ENCODE assay signal across 1 cellular context in the genomic region with DNA sequence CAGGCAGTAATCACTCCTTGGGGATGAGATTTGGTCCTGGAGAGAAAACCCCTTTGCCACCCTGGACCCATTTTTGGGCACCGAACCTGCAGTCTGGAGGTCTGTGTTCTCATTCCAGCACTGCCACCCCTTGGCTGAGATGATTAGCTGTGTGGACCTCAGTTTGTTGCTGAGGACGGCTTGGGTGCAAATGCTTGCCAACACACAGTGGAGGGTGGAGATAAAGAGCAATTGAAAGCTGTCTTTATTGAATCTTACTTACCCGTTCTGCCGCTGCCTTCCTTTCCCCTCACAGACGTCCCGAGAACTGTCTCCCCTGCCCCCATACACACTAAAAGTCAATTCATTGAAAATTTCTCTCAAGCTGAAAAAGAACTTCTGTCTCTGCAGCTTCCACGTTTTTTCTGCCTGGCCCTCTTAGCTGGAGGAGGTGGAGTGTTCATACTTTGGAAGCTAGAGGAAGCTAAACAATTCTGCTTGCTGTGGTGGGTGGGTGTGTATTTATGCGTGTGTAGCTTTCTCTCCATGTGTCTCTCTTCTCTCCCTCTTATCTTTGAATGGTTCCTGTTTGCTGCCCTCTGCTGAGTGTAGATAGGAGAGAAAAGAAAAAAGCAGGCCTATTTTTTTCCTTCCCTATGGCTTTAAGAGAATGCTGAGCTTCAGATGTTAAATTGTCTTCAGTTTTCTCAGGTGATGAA.
TF ChIP-seq lines count a peak whose summit lies in the region.

No MANE protein-coding gene starts in this region.

TF ChIP-seq in K562, 482 proteins besides CTCF, POLR2A, EP300 and RAD21 (continued from another document and continues in another):
- TF ChIP-seq BMI1 (IDR thresholded peaks at IDR 0.05; ENCODE audit: low read length) (no peak; the same call in 1 of the 2 replicates), ZBTB43 (CRISPR knock-in tag; IDR thresholded peaks at IDR 0.05) (no peak), ZNF324 (CRISPR knock-in tag; IDR thresholded peaks at IDR 0.05) (no peak), ZBTB7A (IDR thresholded peaks at IDR 0.05; ENCODE audit: borderline replicate concordance, control insufficient read depth, low read depth, low read length) (peak; percentile 24; the same call in 1 of the 2 replicates), TRIM24 (IDR thresholded peaks at IDR 0.05) (peak; percentile 80 to 85), MTA3 (IDR thresholded peaks at IDR 0.05; ENCODE audit: borderline replicate concordance) (no peak; the same call in 1 of the 2 replicates), TFAP4 (CRISPR knock-in tag; IDR thresholded peaks at IDR 0.05; ENCODE audit: borderline replicate concordance) (no peak; the same call in 1 of the 2 replicates), TOE1 (IDR thresholded peaks at IDR 0.05; ENCODE audit: borderline replicate concordance) (peak; percentile 72; the same call in 1 of the 2 replicates), TOE1 (CRISPR knock-in tag; IDR thresholded peaks at IDR 0.05; ENCODE audit: borderline replicate concordance, low read depth) (no peak), ZNF316 (IDR thresholded peaks at IDR 0.05) (peak; percentile 53), ZNF695 (CRISPR knock-in tag; IDR thresholded peaks at IDR 0.05) (no peak), HDGF (IDR thresholded peaks at IDR 0.05) (no peak), BACH1 (tag; IDR thresholded peaks at IDR 0.05) (no peak), LARP7 (IDR thresholded peaks at IDR 0.05) (no peak), ZNF121 (CRISPR knock-in tag; conservative IDR thresholded peaks at IDR 0.05) (no peak), PHF20 (IDR thresholded peaks at IDR 0.05; ENCODE audit: partially characterized antibody) (no peak), ELF2 (CRISPR knock-in tag; IDR thresholded peaks at IDR 0.05) (no peak), RFX7 (CRISPR knock-in tag; IDR thresholded peaks at IDR 0.05) (no peak), TCF3 (CRISPR knock-in tag; IDR thresholded peaks at IDR 0.05) (peak; percentile 90), SLC30A9 (CRISPR knock-in tag; IDR thresholded peaks at IDR 0.05) (no peak), TCF7L2 (IDR thresholded peaks at IDR 0.05; ENCODE audit: low read depth, low read length) (no peak), ZNF134 (CRISPR knock-in tag; conservative IDR thresholded peaks at IDR 0.05) (no peak), ZNF140 (CRISPR knock-in tag; IDR thresholded peaks at IDR 0.05) (no peak), ZNF174 (CRISPR knock-in tag; IDR thresholded peaks at IDR 0.05) (no peak), RBM22 (IDR thresholded peaks at IDR 0.05; ENCODE audit: low read depth, low read length, poor library complexity, severe bottlenecking) (no peak), ZNF3 (CRISPR knock-in tag; IDR thresholded peaks at IDR 0.05) (no peak), NFYB (IDR thresholded peaks at IDR 0.05; ENCODE audit: extremely low read depth, insufficient read length) (no peak), MXD1 (CRISPR knock-in tag; IDR thresholded peaks at IDR 0.05; ENCODE audit: borderline replicate concordance, poor library complexity, severe bottlenecking) (no peak), MCM7 (IDR thresholded peaks at IDR 0.05) (0 out of 4 replicates have a peak, but pooled peaks of 1 of the 2 experiments have one; percentile 27), GTF3C2 (IDR thresholded peaks at IDR 0.05; ENCODE audit: borderline replicate concordance, extremely low read depth, insufficient read length) (no peak), SNIP1 (IDR thresholded peaks at IDR 0.05; ENCODE audit: low read depth) (no peak), ETV5 (CRISPR knock-in tag; IDR thresholded peaks at IDR 0.05; ENCODE audit: low read depth) (peak; percentile 40; the same call in 1 of the 2 replicates), GTF2A2 (tag; IDR thresholded peaks at IDR 0.05) (no peak), NR2C1 (IDR thresholded peaks at IDR 0.05) (no peak; the same call in 1 of the 2 replicates), NR2C1 (tag; IDR thresholded peaks at IDR 0.05) (no peak), SIX5 (IDR thresholded peaks at IDR 0.05; ENCODE audit: borderline replicate concordance in 1 of 2, insufficient read depth in 1 of 2, low read depth in 1 of 2, low read length in 2 of 2) (no peak), KLF16 (IDR thresholded peaks at IDR 0.05) (peak; percentile 86), ZNF561 (CRISPR knock-in tag; conservative IDR thresholded peaks at IDR 0.05) (no peak), MIER1 (IDR thresholded peaks at IDR 0.05; ENCODE audit: low read depth) (peak; percentile 41; the same call in 1 of the 2 replicates), CEBPZ (IDR thresholded peaks at IDR 0.05; ENCODE audit: borderline replicate concordance, low read depth, low read length) (no peak), HES1 (IDR thresholded peaks at IDR 0.05; ENCODE audit: low read depth) (peak; percentile 54; the same call in 1 of the 2 replicates)
- TF ChIP-seq, protein P1, sequence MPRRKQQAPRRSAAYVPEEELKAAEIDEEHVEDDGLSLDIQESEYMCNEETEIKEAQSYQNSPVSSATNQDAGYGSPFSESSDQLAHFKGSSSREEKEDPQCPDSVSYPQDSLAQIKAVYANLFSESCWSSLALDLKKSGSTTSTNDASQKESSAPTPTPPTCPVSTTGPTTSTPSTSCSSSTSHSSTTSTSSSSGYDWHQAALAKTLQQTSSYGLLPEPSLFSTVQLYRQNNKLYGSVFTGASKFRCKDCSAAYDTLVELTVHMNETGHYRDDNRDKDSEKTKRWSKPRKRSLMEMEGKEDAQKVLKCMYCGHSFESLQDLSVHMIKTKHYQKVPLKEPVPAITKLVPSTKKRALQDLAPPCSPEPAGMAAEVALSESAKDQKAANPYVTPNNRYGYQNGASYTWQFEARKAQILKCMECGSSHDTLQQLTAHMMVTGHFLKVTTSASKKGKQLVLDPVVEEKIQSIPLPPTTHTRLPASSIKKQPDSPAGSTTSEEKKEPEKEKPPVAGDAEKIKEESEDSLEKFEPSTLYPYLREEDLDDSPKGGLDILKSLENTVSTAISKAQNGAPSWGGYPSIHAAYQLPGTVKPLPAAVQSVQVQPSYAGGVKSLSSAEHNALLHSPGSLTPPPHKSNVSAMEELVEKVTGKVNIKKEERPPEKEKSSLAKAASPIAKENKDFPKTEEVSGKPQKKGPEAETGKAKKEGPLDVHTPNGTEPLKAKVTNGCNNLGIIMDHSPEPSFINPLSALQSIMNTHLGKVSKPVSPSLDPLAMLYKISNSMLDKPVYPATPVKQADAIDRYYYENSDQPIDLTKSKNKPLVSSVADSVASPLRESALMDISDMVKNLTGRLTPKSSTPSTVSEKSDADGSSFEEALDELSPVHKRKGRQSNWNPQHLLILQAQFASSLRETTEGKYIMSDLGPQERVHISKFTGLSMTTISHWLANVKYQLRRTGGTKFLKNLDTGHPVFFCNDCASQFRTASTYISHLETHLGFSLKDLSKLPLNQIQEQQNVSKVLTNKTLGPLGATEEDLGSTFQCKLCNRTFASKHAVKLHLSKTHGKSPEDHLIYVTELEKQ (CRISPR knock-in tag; IDR thresholded peaks at IDR 0.05), result no peak
- TF ChIP-seq, protein P2, sequence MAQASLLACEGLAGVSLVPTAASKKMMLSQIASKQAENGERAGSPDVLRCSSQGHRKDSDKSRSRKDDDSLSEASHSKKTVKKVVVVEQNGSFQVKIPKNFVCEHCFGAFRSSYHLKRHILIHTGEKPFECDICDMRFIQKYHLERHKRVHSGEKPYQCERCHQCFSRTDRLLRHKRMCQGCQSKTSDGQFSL (CRISPR knock-in tag; IDR thresholded peaks at IDR 0.05), result no peak
- TF ChIP-seq, protein P2 (tag; IDR thresholded peaks at IDR 0.05), result no peak
- TF ChIP-seq, protein P3, sequence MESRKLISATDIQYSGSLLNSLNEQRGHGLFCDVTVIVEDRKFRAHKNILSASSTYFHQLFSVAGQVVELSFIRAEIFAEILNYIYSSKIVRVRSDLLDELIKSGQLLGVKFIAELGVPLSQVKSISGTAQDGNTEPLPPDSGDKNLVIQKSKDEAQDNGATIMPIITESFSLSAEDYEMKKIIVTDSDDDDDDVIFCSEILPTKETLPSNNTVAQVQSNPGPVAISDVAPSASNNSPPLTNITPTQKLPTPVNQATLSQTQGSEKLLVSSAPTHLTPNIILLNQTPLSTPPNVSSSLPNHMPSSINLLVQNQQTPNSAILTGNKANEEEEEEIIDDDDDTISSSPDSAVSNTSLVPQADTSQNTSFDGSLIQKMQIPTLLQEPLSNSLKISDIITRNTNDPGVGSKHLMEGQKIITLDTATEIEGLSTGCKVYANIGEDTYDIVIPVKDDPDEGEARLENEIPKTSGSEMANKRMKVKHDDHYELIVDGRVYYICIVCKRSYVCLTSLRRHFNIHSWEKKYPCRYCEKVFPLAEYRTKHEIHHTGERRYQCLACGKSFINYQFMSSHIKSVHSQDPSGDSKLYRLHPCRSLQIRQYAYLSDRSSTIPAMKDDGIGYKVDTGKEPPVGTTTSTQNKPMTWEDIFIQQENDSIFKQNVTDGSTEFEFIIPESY (CRISPR knock-in tag; IDR thresholded peaks at IDR 0.05), result no peak
- TF ChIP-seq, protein P4, sequence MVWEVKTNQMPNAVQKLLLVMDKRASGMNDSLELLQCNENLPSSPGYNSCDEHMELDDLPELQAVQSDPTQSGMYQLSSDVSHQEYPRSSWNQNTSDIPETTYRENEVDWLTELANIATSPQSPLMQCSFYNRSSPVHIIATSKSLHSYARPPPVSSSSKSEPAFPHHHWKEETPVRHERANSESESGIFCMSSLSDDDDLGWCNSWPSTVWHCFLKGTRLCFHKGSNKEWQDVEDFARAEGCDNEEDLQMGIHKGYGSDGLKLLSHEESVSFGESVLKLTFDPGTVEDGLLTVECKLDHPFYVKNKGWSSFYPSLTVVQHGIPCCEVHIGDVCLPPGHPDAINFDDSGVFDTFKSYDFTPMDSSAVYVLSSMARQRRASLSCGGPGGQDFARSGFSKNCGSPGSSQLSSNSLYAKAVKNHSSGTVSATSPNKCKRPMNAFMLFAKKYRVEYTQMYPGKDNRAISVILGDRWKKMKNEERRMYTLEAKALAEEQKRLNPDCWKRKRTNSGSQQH (CRISPR knock-in tag; IDR thresholded peaks at IDR 0.05), result no peak
